11 cellular contexts compared by ENCODE assay signal in the genomic region with DNA sequence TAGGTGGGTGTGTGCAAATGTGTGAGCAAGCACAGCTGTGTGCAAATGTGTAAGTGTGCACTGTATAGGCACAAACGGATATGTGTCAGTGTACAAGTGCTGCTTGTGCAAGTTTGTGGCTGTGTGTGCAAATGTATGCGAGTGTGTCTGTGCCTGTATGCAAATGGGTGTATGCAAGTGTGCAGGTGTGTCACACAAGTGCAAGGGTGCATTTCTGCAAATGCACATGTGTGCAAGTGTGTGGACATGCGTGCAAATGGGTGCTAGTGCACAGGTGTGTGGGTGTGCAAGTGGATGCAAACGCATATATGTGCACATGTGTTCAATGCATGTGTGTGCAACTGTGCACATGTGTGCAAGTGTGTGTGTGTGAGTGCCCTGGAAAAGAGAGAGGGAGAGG.
DNase-seq lines count a peak whose midpoint lies in the region; ATAC-seq, FAIRE-seq and TF ChIP-seq lines count a peak whose summit lies in the region.
"Had no signal": no experiment of that assay in that cellular context is flagged by ENCODE, and none has a peak within 500 bp of the region (broad histone marks: within the 10 kb centered on the region; RNA-seq: fewer than 3 reads in every experiment).

No MANE protein-coding gene starts in this region.

- no peak for TF ChIP-seq CTCF in CD4-positive, alpha-beta T cell (IDR thresholded peaks at IDR 0.05)
- TF ChIP-seq CTCF in astrocyte (IDR thresholded peaks at IDR 0.05; ENCODE audit: insufficient read depth, low read depth, low read length): no peak
- TF ChIP-seq CTCF in neural cell (IDR thresholded peaks at IDR 0.05; ENCODE audit: poor library complexity, severe bottlenecking): no peak

- intact Hi-C loops in CD4-positive, alpha-beta T cell (cut with DNase I, micrococcal nuclease): loop anchor here (1.0 to 10.0 kb wide), 5 partner anchors 39 to 133 kb away; partner anchors contain the start of gene TNRC6C (in 2 of the 2)

- ATAC-seq in CD4-positive, alpha-beta T cell (ENCODE audit: poor library complexity): no peak
- ATAC-seq in HG03571 (IDR thresholded peaks at IDR 0.05; ENCODE audit: unreplicated experiment): peak; percentile 1
- ATAC-seq in HG03354 (IDR thresholded peaks at IDR 0.05; ENCODE audit: poor library complexity, severe bottlenecking, unreplicated experiment): no peak

- H3K36me3 ChIP-seq in astrocyte (ENCODE audit: insufficient read depth, low read length): no peaks in the 10 kb centered on the region
- H3K36me3 ChIP-seq in neural cell (ENCODE audit: insufficient read depth, low read length): no peaks in the 10 kb centered on the region
- H3K36me3 ChIP-seq: cardiac muscle cell, SJSA1 had no signal

- no peaks in the 10 kb centered on the region for H3K27me3 Mint-ChIP-seq in CD4-positive, alpha-beta T cell
- peaks cover 49% of the 10 kb centered on the region for H3K27me3 Mint-ChIP-seq in astrocyte (ENCODE audit: low read depth, unreplicated experiment)

- no peak for TF ChIP-seq POLR2A in erythroblast (IDR thresholded peaks at IDR 0.05; ENCODE audit: low read length)

- H3K4me1 ChIP-seq in astrocyte (ENCODE audit: insufficient read depth, low read length): peaks cover 21% of the 10 kb centered on the region

- POLR2A ChIA-PET in CD4-positive, alpha-beta T cell (lab: Charles Lee): interaction anchor here (0.9 to 3.6 kb wide), 10 partner anchors 10 to 215 kb away, joined by 3 to 120 read pairs (median 8); partner anchors contain the start of gene TNRC6C

- peaks cover 88% of the 10 kb centered on the region for H3K4me1 Mint-ChIP-seq in CD4-positive, alpha-beta T cell (ENCODE audit: low read depth)
- peaks cover 15% of the 10 kb centered on the region for H3K4me1 Mint-ChIP-seq in astrocyte (ENCODE audit: low read depth, unreplicated experiment)

- CTCF ChIA-PET in CD4-positive, alpha-beta T cell (lab: Charles Lee): no interaction called here

- H3K9ac ChIP-seq in astrocyte (ENCODE audit: low read length) (no peak overlapping the region), neural cell (ENCODE audit: low read length) (peak overlapping the region; percentile 73)

- H3K9me3 ChIP-seq in CD4-positive, alpha-beta T cell (ENCODE audit: control insufficient read depth, low read length): no peaks in the 10 kb centered on the region
- H3K9me3 ChIP-seq in astrocyte (ENCODE audit: insufficient read depth, low read depth, low read length) (peaks cover 6% of the 10 kb centered on the region), neural cell (ENCODE audit: low read length) (no peaks in the 10 kb centered on the region)
- H3K9me3 ChIP-seq: SJSA1 had no signal

- FAIRE-seq in astrocyte (lab: Jason Lieb, UNC): no peak

- peak overlapping the region; percentile 97 for H3K27ac Mint-ChIP-seq in CD4-positive, alpha-beta T cell
- H3K27ac Mint-ChIP-seq in astrocyte (ENCODE audit: unreplicated experiment): no peak overlapping the region

- TF ChIP-seq EP300 in neural cell (conservative IDR thresholded peaks at IDR 0.05; ENCODE audit: poor library complexity, severe bottlenecking): no peak

- H3F3A ChIP-seq in neural cell (ENCODE audit: insufficient read depth, low read length, poor library complexity, severe bottlenecking): peaks cover 3% of the 10 kb centered on the region

- H4K20me1 ChIP-seq in astrocyte (ENCODE audit: insufficient read depth, low read length): peaks cover 8% of the 10 kb centered on the region
- H4K20me1 ChIP-seq in neural cell (ENCODE audit: insufficient read depth): no peaks in the 10 kb centered on the region

- H3K4me2 ChIP-seq in astrocyte (ENCODE audit: low read length) (peak overlapping the region; percentile 77), neural cell (ENCODE audit: low read length) (no peak overlapping the region)

- H3K4me3 ChIP-seq in astrocyte (ENCODE audit: insufficient read depth, low read depth, low read length): no peak overlapping the region
- no peak overlapping the region for H3K4me3 ChIP-seq in neural cell (ENCODE audit: low read length)
- H3K4me3 ChIP-seq: cardiac muscle cell, SJSA1 had no signal

- H3K27me3 ChIP-seq in CD4-positive, alpha-beta T cell (ENCODE audit: control insufficient read depth, insufficient read depth, low read length): no peaks in the 10 kb centered on the region
- H3K27me3 ChIP-seq in astrocyte (ENCODE audit: insufficient read depth, low read length) (peaks cover 30% of the 10 kb centered on the region), neural cell (ENCODE audit: insufficient read depth, low read depth, low read length) (no peaks in the 10 kb centered on the region)
- H3K27me3 ChIP-seq: SJSA1 had no signal

- H3K9me2 ChIP-seq in neural cell (ENCODE audit: insufficient read depth, low read length): no peaks in the 10 kb centered on the region

- peak overlapping the region; percentile 87 for H3K4me3 Mint-ChIP-seq in CD4-positive, alpha-beta T cell
- peak overlapping the region; percentile 71 for H3K4me3 Mint-ChIP-seq in astrocyte (ENCODE audit: unreplicated experiment)

- H3K79me2 ChIP-seq in astrocyte (ENCODE audit: insufficient read depth, low read length) (no peaks in the 10 kb centered on the region), neural cell (replicated peaks; ENCODE audit: insufficient read depth, low read length) (no peaks in the 10 kb centered on the region)

- TF ChIP-seq RAD21 in neural cell (conservative IDR thresholded peaks at IDR 0.05): no peak

- no peaks in the 10 kb centered on the region for H3K36me3 Mint-ChIP-seq in CD4-positive, alpha-beta T cell (ENCODE audit: low read depth)
- H3K36me3 Mint-ChIP-seq in astrocyte (ENCODE audit: low read depth, unreplicated experiment): no peaks in the 10 kb centered on the region

- peak overlapping the region; percentile 93 for H3K27ac ChIP-seq in CD4-positive, alpha-beta T cell (ENCODE audit: low read depth, low read length)
- H3K27ac ChIP-seq in astrocyte (ENCODE audit: low read depth, low read length) (no peak overlapping the region), neural cell (ENCODE audit: low read length) (peak overlapping the region; percentile 95)
- H3K27ac ChIP-seq: cardiac muscle cell, SJSA1 had no signal

- H3K9me3 Mint-ChIP-seq in CD4-positive, alpha-beta T cell: no peaks in the 10 kb centered on the region
- peaks cover 4% of the 10 kb centered on the region for H3K9me3 Mint-ChIP-seq in astrocyte (ENCODE audit: unreplicated experiment)

- H2AFZ ChIP-seq in astrocyte (ENCODE audit: low read depth, low read length) (no peak overlapping the region), neural cell (ENCODE audit: low read depth, low read length) (no peak overlapping the region)

- no peak for DNase-seq in CD4-positive, alpha-beta T cell
- DNase-seq in astrocyte (ENCODE audit: low read depth) (no peak), erythroblast (lab: John Stamatoyannopoulos, UW) (no peak), NAMALWA (ENCODE audit: low spot score) (no peak)
- DNase-seq in activated CD8-positive, alpha-beta memory T cell treated with anti-CD3 and anti-CD28 coated beads, Interleukin-2, amount 50 U/mL, for 48 hours: no peak
- DNase-seq: DMS153 had no signal

TF ChIP-seq in neural cell, 6 proteins besides CTCF, POLR2A, EP300 and RAD21:
- TF ChIP-seq TAF1 (IDR thresholded peaks at IDR 0.05; ENCODE audit: low read depth): no peak
